In genomic region chr10:14491814-14492213, GRCh38 we compare ENCODE assay signal across 25 cellular contexts.
"Had no signal": no experiment of that assay in that cellular context is flagged by ENCODE, and none has a peak within 500 bp of the region (broad histone marks: within the 10 kb centered on the region; RNA-seq: fewer than 3 reads in every experiment).

No MANE protein-coding gene starts in this region.

- ATAC-seq: esophagus mucosa; mucosa of descending colon; naive thymus-derived CD8-positive, alpha-beta T cell; WTC11 had no signal

- H3K36me3 Mint-ChIP-seq: activated naive CD8-positive, alpha-beta T cell treated with anti-CD3 and anti-CD28 coated beads for 36 hours; brain; memory B cell; naive thymus-derived CD8-positive, alpha-beta T cell; WTC11 had no signal

- H3K4me3 Mint-ChIP-seq: activated CD4-positive, alpha-beta T cell treated with anti-CD3 and anti-CD28 coated beads, Interleukin-2, amount 10 ng/mL, durations not matched to agents 24 days and 14 days; activated naive CD8-positive, alpha-beta T cell treated with anti-CD3 and anti-CD28 coated beads for 36 hours; brain; endodermal cell; memory B cell; naive thymus-derived CD8-positive, alpha-beta T cell; WTC11 had no signal

- DNase-seq: activated CD4-positive, alpha-beta T cell treated with anti-CD3 and anti-CD28 coated beads, Interleukin-2, amount 10 ng/mL, durations not matched to agents 24 days and 14 days; activated CD8-positive, alpha-beta memory T cell treated with anti-CD3 and anti-CD28 coated beads, Interleukin-2, amount 50 U/mL, for 48 hours; activated gamma-delta T cell treated with Interleukin-2 at 50 U/mL for 16 hours; activated naive CD8-positive, alpha-beta T cell treated with anti-CD3 and anti-CD28 coated beads for 36 hours; amygdala; cerebellar nuclear complex; dermis blood vessel endothelial cell; endodermal cell; glutamatergic neuron; hypothalamus; kidney; left ventricle myocardium inferior; mucosa of descending colon; naive thymus-derived CD8-positive, alpha-beta T cell; sigmoid colon; stimulated activated CD4-positive, alpha-beta T cell treated with anti-CD3 and anti-CD28 coated beads, Interleukin-12 subunit alpha, Interleukin-12 subunit beta, amount 100 ng/mL, for 4 hours; stimulated activated CD4-positive, alpha-beta T cell treated with anti-CD3 and anti-CD28 coated beads, Interleukin-2, amount 100 ng/mL, for 24 hours; stomach; testis; upper lobe of left lung had no signal

- H3K4me1 Mint-ChIP-seq: activated CD4-positive, alpha-beta T cell treated with anti-CD3 and anti-CD28 coated beads, Interleukin-2, amount 10 ng/mL, durations not matched to agents 24 days and 14 days; endodermal cell; memory B cell; naive thymus-derived CD8-positive, alpha-beta T cell; WTC11 had no signal

- H3K27ac ChIP-seq: left ventricle myocardium inferior, parathyroid adenoma, sigmoid colon, stomach, testis, upper lobe of left lung had no signal

- H3K27ac Mint-ChIP-seq: activated CD4-positive, alpha-beta T cell treated with anti-CD3 and anti-CD28 coated beads, Interleukin-2, amount 10 ng/mL, durations not matched to agents 24 days and 14 days; activated naive CD8-positive, alpha-beta T cell treated with anti-CD3 and anti-CD28 coated beads for 36 hours; brain; endodermal cell; memory B cell; WTC11 had no signal

- H3K9me3 Mint-ChIP-seq: activated CD4-positive, alpha-beta T cell treated with anti-CD3 and anti-CD28 coated beads, Interleukin-2, amount 10 ng/mL, durations not matched to agents 24 days and 14 days; activated naive CD8-positive, alpha-beta T cell treated with anti-CD3 and anti-CD28 coated beads for 36 hours; naive thymus-derived CD8-positive, alpha-beta T cell; WTC11 had no signal

- H3K27me3 ChIP-seq: sigmoid colon, testis had no signal

- H3K4me1 ChIP-seq: left ventricle myocardium inferior, parathyroid adenoma, testis had no signal
